Comparison of ENCODE assay signal across 8 cellular contexts in genomic region chr4:147733614-147734344, GRCh38. TPM values are rescaled to one million over a fixed set of nuclear protein-coding genes. Genes with fewer than 3 reads are reported as not detected.
DNase-seq lines count a peak whose midpoint lies in the region; ATAC-seq and TF ChIP-seq lines count a peak whose summit lies in the region.

No MANE protein-coding gene starts in this region.

- H3K4me1 ChIP-seq in right lobe of liver, result peaks cover 0 to 14% (median 0%) of the 10 kb centered on the region in 4 donors
- peaks cover 46% of the 10 kb centered on the region for H3K4me1 ChIP-seq in vagina

- peak overlapping the region; percentile 90 for H3K4me3 Mint-ChIP-seq in activated naive CD4-positive, alpha-beta T cell treated with anti-CD3 and anti-CD28 coated beads, Interleukin-2, amount 50 U/mL, for 24 hours

- H3K27me3 Mint-ChIP-seq in activated naive CD4-positive, alpha-beta T cell treated with anti-CD3 and anti-CD28 coated beads, Interleukin-2, amount 50 U/mL, for 24 hours, result peaks cover 9% of the 10 kb centered on the region

- H3K4me1 Mint-ChIP-seq in activated naive CD4-positive, alpha-beta T cell treated with anti-CD3 and anti-CD28 coated beads, Interleukin-2, amount 50 U/mL, for 24 hours, result peaks cover 23% of the 10 kb centered on the region

- DNase-seq in activated naive CD4-positive, alpha-beta T cell treated with anti-CD3 and anti-CD28 coated beads, Interleukin-2, amount 50 U/mL, for 72 hours (ENCODE audit: low spot score in 2 of 2), result no peak
- DNase-seq in astrocyte of the spinal cord (ENCODE audit: low read depth, low spot score) (peak; percentile 31), right lobe of liver (no peak), vagina (ENCODE audit: extremely low spot score in 2 of 2) (no peak), NOMO-1 treated with DMSO at 0.1 percent for 48 hours (lab: John Stamatoyannopoulos, UW; ENCODE audit: unreplicated experiment) (no peak), COR-L47 (lab: John Stamatoyannopoulos, UW) (no peak)

- in situ Hi-C loops in astrocyte of the spinal cord (cut with HindIII; ENCODE audit: low sequenced_read_pairs), result no loop called here

- WGBS in right lobe of liver (ENCODE audit: insufficient coverage, low coverage, low lambda C conversion rate, missing lambda C conversion rate), result 41% methylated on average over 11 of the region's 11 CpGs

- H3K4me3 ChIP-seq in astrocyte of the spinal cord (ENCODE audit: low read depth, low read length) (peak overlapping the region; percentile 91), right lobe of liver (peak overlapping the region; percentile 66 to 75 (median 67)), vagina (peak overlapping the region; percentile 76 to 88)

- intact Hi-C loops in right lobe of liver (cut with DNase I), result no loop called here
- intact Hi-C loops in vagina (cut with DNase I), result loop anchor here (5.0 to 10.0 kb wide), 3 partner anchors 91 to 131 kb away; no protein-coding TSS in a partner anchor

- ATAC-seq in activated naive CD4-positive, alpha-beta T cell treated with anti-CD3 and anti-CD28 coated beads, Interleukin-2, amount 50 U/mL, for 72 hours, result no peak
- ATAC-seq in right lobe of liver, result peak in 3 of 4 donors; percentile 3 to 20 (median 16)
- no peak for ATAC-seq in GM18858 (IDR thresholded peaks at IDR 0.05; ENCODE audit: unreplicated experiment)

- H3K27ac Mint-ChIP-seq in activated naive CD4-positive, alpha-beta T cell treated with anti-CD3 and anti-CD28 coated beads, Interleukin-2, amount 50 U/mL, for 24 hours, result peak overlapping the region; percentile 5
- no peak overlapping the region for H3K27ac Mint-ChIP-seq in activated naive CD4-positive, alpha-beta T cell treated with anti-CD3 and anti-CD28 coated beads, Interleukin-2, amount 50 U/mL, for 72 hours

- TF ChIP-seq CTCF in astrocyte of the spinal cord (IDR thresholded peaks at IDR 0.05; ENCODE audit: low read depth, low read length) (no peak), right lobe of liver (IDR thresholded peaks at IDR 0.05) (no peak), vagina (IDR thresholded peaks at IDR 0.05) (no peak)

- H3K36me3 Mint-ChIP-seq in activated naive CD4-positive, alpha-beta T cell treated with anti-CD3 and anti-CD28 coated beads, Interleukin-2, amount 50 U/mL, for 24 hours, result no peaks in the 10 kb centered on the region
- H3K36me3 Mint-ChIP-seq in activated naive CD4-positive, alpha-beta T cell treated with anti-CD3 and anti-CD28 coated beads, Interleukin-2, amount 50 U/mL, for 72 hours, result peaks cover 5 to 6% of the 10 kb centered on the region in 2 donors

- H3K27ac ChIP-seq in right lobe of liver (peak overlapping the region in 1 of 3 donors; percentile 16), vagina (peak overlapping the region; percentile 96)

- H3K27me3 ChIP-seq in right lobe of liver, result no peaks in the 10 kb centered on the region
- no peaks in the 10 kb centered on the region for H3K27me3 ChIP-seq in vagina

- TF ChIP-seq POLR2A in right lobe of liver (IDR thresholded peaks at IDR 0.05) (no peak), vagina (IDR thresholded peaks at IDR 0.05) (no peak)

- no peaks in the 10 kb centered on the region for H3K9me3 Mint-ChIP-seq in activated naive CD4-positive, alpha-beta T cell treated with anti-CD3 and anti-CD28 coated beads, Interleukin-2, amount 50 U/mL, for 24 hours
- no peaks in the 10 kb centered on the region for H3K9me3 Mint-ChIP-seq in activated naive CD4-positive, alpha-beta T cell treated with anti-CD3 and anti-CD28 coated beads, Interleukin-2, amount 50 U/mL, for 72 hours

- H3K36me3 ChIP-seq in right lobe of liver (no peaks in the 10 kb centered on the region), vagina (no peaks in the 10 kb centered on the region)

- no peaks in the 10 kb centered on the region for H3K9me3 ChIP-seq in right lobe of liver
- no peaks in the 10 kb centered on the region for H3K9me3 ChIP-seq in vagina

RNA-seq across cellular contexts. Expression of gene ARHGAP10, which starts 1.9 kb away (rescaled TPM):
- 1 to 10 TPM; 2.9 to 6.4 TPM for total RNA-seq in activated naive CD4-positive, alpha-beta T cell treated with anti-CD3 and anti-CD28 coated beads, Interleukin-2, amount 50 U/mL, for 72 hours
- total RNA-seq in right lobe of liver (10 to 100 TPM in 3 of 6 experiments, 1 to 10 TPM in 3; 5.5 to 13.3 (median 10.4) TPM), vagina (55.5 TPM)

RNA-seq across cellular contexts. Expression of gene PRMT9, which starts 49.8 kb away (rescaled TPM):
- total RNA-seq in activated naive CD4-positive, alpha-beta T cell treated with anti-CD3 and anti-CD28 coated beads, Interleukin-2, amount 50 U/mL, for 72 hours, result 10 to 100 TPM in 1 of 2 donors, 1 to 10 TPM in 1; 7.5 to 12.9 TPM
- total RNA-seq in right lobe of liver (1 to 10 TPM; 3.4 to 4.9 (median 4.6) TPM), vagina (6.9 TPM)

Comparison
In these comparisons a context has a peak if more than half of its experiments do, and no peak if none do; other contexts are left out.
1. ATAC-seq: peak in right lobe of liver (3 of 4); none in activated naive CD4-positive, alpha-beta T cell treated with anti-CD3 and anti-CD28 coated beads, Interleukin-2, amount 50 U/mL, for 72 hours (0 of 2) and GM18858 (single experiment).
2. Peak in every context shown above with its lines, with median percentiles within 50 percentile points of each other: H3K4me3 ChIP-seq.